Comparison of ENCODE assay signal across 9 cellular contexts in genomic region chr18:49055787-49056186, GRCh38.
DNase-seq lines count a peak whose midpoint lies in the region; ATAC-seq, FAIRE-seq and TF ChIP-seq lines count a peak whose summit lies in the region.
"Had no signal": no experiment of that assay in that cellular context is flagged by ENCODE, and none has a peak within 500 bp of the region (broad histone marks: within the 10 kb centered on the region; RNA-seq: fewer than 3 reads in every experiment).

No MANE protein-coding gene starts in this region.

- no peak for TF ChIP-seq CTCF in kidney (IDR thresholded peaks at IDR 0.05; ENCODE audit: borderline replicate concordance, extremely low read depth, insufficient read depth)

- H3K9me3 ChIP-seq in kidney (ENCODE audit: control insufficient read depth in 1 of 2, low read length in 2 of 2) (no peaks in the 10 kb centered on the region), Karpas-422 (ENCODE audit: low read length) (no peaks in the 10 kb centered on the region)

- no peaks in the 10 kb centered on the region for H3K36me3 ChIP-seq in kidney (ENCODE audit: control insufficient read depth in 1 of 2, insufficient read depth in 2 of 2, low read length in 2 of 2)
- no peaks in the 10 kb centered on the region for H3K36me3 ChIP-seq in Karpas-422 (ENCODE audit: insufficient read depth, low read length)

- H3K4me2 ChIP-seq in Karpas-422 (ENCODE audit: low read depth, low read length, poor library complexity, severe bottlenecking): no peak overlapping the region

- no peaks in the 10 kb centered on the region for H3K79me2 ChIP-seq in Karpas-422 (ENCODE audit: low read length)

- H4K20me1 ChIP-seq in Karpas-422 (ENCODE audit: insufficient read depth, low read depth, low read length): no peaks in the 10 kb centered on the region

- H3K27me3 ChIP-seq in Karpas-422 (ENCODE audit: low read length): no peaks in the 10 kb centered on the region

- H3K9ac ChIP-seq in kidney (ENCODE audit: low read length in 2 of 2) (no peak overlapping the region), Karpas-422 (ENCODE audit: low read length) (no peak overlapping the region)

- H3K4me3 ChIP-seq in kidney (ENCODE audit: low read length in 2 of 2) (no peak overlapping the region), Karpas-422 (ENCODE audit: low read length) (no peak overlapping the region)

- H3K4me1 ChIP-seq in kidney (ENCODE audit: control insufficient read depth in 1 of 2, insufficient read depth in 1 of 2, low read depth in 1 of 2, low read length in 2 of 2) (peaks cover 0 to 7% of the 10 kb centered on the region in 2 donors), Karpas-422 (ENCODE audit: low read length) (peaks cover 9% of the 10 kb centered on the region)

- H3K9me2 ChIP-seq in Karpas-422 (replicated peaks; ENCODE audit: insufficient read depth, low read length): no peaks in the 10 kb centered on the region

- peak; percentile 86 for ATAC-seq in GM19043 (IDR thresholded peaks at IDR 0.05; ENCODE audit: low read depth, unreplicated experiment)
- ATAC-seq in HG03460 (IDR thresholded peaks at IDR 0.05; ENCODE audit: unreplicated experiment): peak; percentile 63
- ATAC-seq: T-cell had no signal

- no peak for FAIRE-seq in kidney (lab: Jason Lieb, UNC)
- FAIRE-seq: keratinocyte had no signal

- intact Hi-C loops in kidney (cut with DNase I): no loop called here

- H3K27ac ChIP-seq in kidney (ENCODE audit: low read depth in 2 of 2, low read length in 2 of 2) (no peak overlapping the region), Karpas-422 (ENCODE audit: low read length) (no peak overlapping the region)

- H2AFZ ChIP-seq in Karpas-422 (ENCODE audit: low read length): no peak overlapping the region

- DNase-seq in activated CD8-positive, alpha-beta memory T cell treated with anti-CD3 and anti-CD28 coated beads for 24 hours: peak; percentile 66
- DNase-seq in kidney (peak; percentile 79), stromal cell of bone marrow (ENCODE audit: low read depth) (peak; percentile 74), Karpas-422 (no peak), SHP77 (lab: John Stamatoyannopoulos, UW) (no peak)

Comparison
In these comparisons a context has a peak if more than half of its experiments do, and no peak if none do; other contexts are left out.
1. DNase-seq: peak in activated CD8-positive, alpha-beta memory T cell treated with anti-CD3 and anti-CD28 coated beads for 24 hours (single experiment), kidney (single experiment) and stromal cell of bone marrow (single experiment); none in Karpas-422 (single experiment) and SHP77 (0 of 2).